In the genomic region with DNA sequence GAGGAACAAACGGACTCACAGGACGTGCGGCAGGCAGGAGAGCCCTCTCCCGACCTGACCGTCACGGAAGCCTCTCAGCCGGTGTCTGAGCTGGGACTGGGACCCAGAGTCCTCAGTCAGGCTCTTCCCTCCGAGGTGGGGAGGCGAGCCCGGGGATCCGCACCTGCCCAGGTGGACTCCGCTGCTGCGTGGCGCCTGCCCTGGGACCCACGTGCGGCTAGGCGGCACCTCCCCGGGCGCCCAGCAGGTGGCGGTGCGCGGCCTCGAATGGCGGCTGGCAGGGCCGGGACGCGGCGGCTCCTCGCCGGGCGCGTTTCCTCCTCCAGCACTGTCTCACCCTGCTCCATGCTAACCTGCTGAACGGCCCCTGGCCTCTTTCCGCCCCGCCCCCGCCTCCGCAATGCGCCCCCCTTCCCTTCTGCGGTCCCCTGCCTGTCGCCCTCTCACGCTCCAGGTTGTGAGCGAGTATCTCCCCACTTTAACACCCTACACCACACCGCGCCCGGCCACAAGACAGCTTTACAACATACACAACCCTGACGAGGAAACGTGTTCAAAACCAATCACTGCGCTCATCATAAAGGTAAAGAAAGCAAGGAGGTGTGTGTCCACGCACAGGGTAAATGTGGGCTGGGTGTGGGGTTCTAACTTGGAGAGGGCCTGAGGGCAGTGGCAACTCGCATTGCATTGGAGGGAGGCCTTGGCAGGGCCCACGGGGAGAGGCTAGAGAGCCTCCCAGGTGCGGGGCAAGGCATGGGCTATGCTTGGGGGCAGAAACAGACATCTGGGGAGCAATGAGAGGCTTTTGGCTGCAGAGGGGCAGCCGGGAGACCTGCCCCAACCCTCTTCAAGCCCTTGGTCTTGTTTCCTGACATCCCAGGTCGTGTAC, we compare ENCODE assay signal across 8 cellular contexts. TPM values are rescaled to one million over a fixed set of nuclear protein-coding genes. Genes with fewer than 3 reads are reported as not detected.
DNase-seq lines count a peak whose midpoint lies in the region; ATAC-seq, FAIRE-seq and TF ChIP-seq lines count a peak whose summit lies in the region.

No MANE protein-coding gene starts in this region.

- TF ChIP-seq CTCF in CD4-positive, alpha-beta T cell (IDR thresholded peaks at IDR 0.05): peak; percentile 84
- TF ChIP-seq CTCF in esophagus squamous epithelium (IDR thresholded peaks at IDR 0.05): peak; percentile 86 to 98 (median 96)

- H3K4me1 ChIP-seq in esophagus squamous epithelium: peaks cover 10 to 25% (median 11%) of the 10 kb centered on the region in 3 donors
- peaks cover 0 to 7% of the 10 kb centered on the region in 2 donors for H3K4me1 ChIP-seq in naive thymus-derived CD4-positive, alpha-beta T cell (ENCODE audit: control insufficient read depth in 2 of 2, insufficient read depth in 2 of 2, low read length in 2 of 2)

- no peak overlapping the region for H3K4me3 Mint-ChIP-seq in CD4-positive, alpha-beta T cell
- peak overlapping the region in 6 of 10 donors; percentile 30 to 66 (median 50) for H3K4me3 Mint-ChIP-seq in naive thymus-derived CD4-positive, alpha-beta T cell
- H3K4me3 Mint-ChIP-seq in stimulated activated naive B cell treated with anti-CD40 and anti-IgM and Interleukin-4, amounts not matched to agents 10 μg/mL and 1 μg/mL and 100 μg/mL, for 72 hours: peak overlapping the region in 1 of 2 donors; percentile 44

- WGBS in esophagus squamous epithelium, 2 donors: 15 to 50% methylated on average over 9 to 37 of the region's 54 CpGs

- no peak for TF ChIP-seq POLR2A in esophagus squamous epithelium (IDR thresholded peaks at IDR 0.05)

- no peaks in the 10 kb centered on the region for H3K36me3 Mint-ChIP-seq in CD4-positive, alpha-beta T cell (ENCODE audit: low read depth)
- no peaks in the 10 kb centered on the region for H3K36me3 Mint-ChIP-seq in naive thymus-derived CD4-positive, alpha-beta T cell
- no peaks in the 10 kb centered on the region for H3K36me3 Mint-ChIP-seq in stimulated activated naive B cell treated with anti-CD40 and anti-IgM and Interleukin-4, amounts not matched to agents 10 μg/mL and 1 μg/mL and 100 μg/mL, for 72 hours

- ATAC-seq in CD4-positive, alpha-beta T cell (ENCODE audit: poor library complexity): peak; percentile 97
- peak; percentile 62 for ATAC-seq in HG02759 (IDR thresholded peaks at IDR 0.05; ENCODE audit: unreplicated experiment)
- peak; percentile 95 for ATAC-seq in naive thymus-derived CD4-positive, alpha-beta T cell
- peak; percentile 94 to 97 for ATAC-seq in stimulated activated naive B cell treated with anti-CD40 and anti-IgM and Interleukin-4, amounts not matched to agents 10 μg/mL and 1 μg/mL and 100 μg/mL, for 72 hours (replicated peaks)

- POLR2A ChIA-PET in CD4-positive, alpha-beta T cell (lab: Charles Lee): no interaction called here
- POLR2A ChIA-PET in naive thymus-derived CD4-positive, alpha-beta T cell (lab: Charles Lee): interaction anchor here (0.5 kb wide), 1 partner anchor 168 kb away, joined by 3 read pairs; no protein-coding TSS in a partner anchor

- FAIRE-seq in RCC 7860 (lab: Jason Lieb, UNC): no peak

- peak overlapping the region in 2 of 4 donors; percentile 15 to 48 for H3K4me3 ChIP-seq in esophagus squamous epithelium
- H3K4me3 ChIP-seq in naive thymus-derived CD4-positive, alpha-beta T cell (ENCODE audit: low read length): no peak overlapping the region

- H3K27ac Mint-ChIP-seq in CD4-positive, alpha-beta T cell: no peak overlapping the region
- peak overlapping the region in 1 of 9 donors; percentile 33 for H3K27ac Mint-ChIP-seq in naive thymus-derived CD4-positive, alpha-beta T cell
- H3K27ac Mint-ChIP-seq in stimulated activated naive B cell treated with anti-CD40 and anti-IgM and Interleukin-4, amounts not matched to agents 10 μg/mL and 1 μg/mL and 100 μg/mL, for 72 hours: no peak overlapping the region

- no peaks in the 10 kb centered on the region for H3K4me1 Mint-ChIP-seq in CD4-positive, alpha-beta T cell (ENCODE audit: low read depth)
- peaks cover 0 to 12% (median 0%) of the 10 kb centered on the region in 7 donors for H3K4me1 Mint-ChIP-seq in naive thymus-derived CD4-positive, alpha-beta T cell
- peaks cover 12 to 16% of the 10 kb centered on the region in 2 donors for H3K4me1 Mint-ChIP-seq in stimulated activated naive B cell treated with anti-CD40 and anti-IgM and Interleukin-4, amounts not matched to agents 10 μg/mL and 1 μg/mL and 100 μg/mL, for 72 hours

- no peaks in the 10 kb centered on the region for H3K9me3 Mint-ChIP-seq in CD4-positive, alpha-beta T cell
- peaks cover 0 to 1% (median 0%) of the 10 kb centered on the region in 11 donors for H3K9me3 Mint-ChIP-seq in naive thymus-derived CD4-positive, alpha-beta T cell
- no peaks in the 10 kb centered on the region for H3K9me3 Mint-ChIP-seq in stimulated activated naive B cell treated with anti-CD40 and anti-IgM and Interleukin-4, amounts not matched to agents 10 μg/mL and 1 μg/mL and 100 μg/mL, for 72 hours

- CTCF ChIA-PET in CD4-positive, alpha-beta T cell (lab: Charles Lee): no interaction called here
- CTCF ChIA-PET in naive thymus-derived CD4-positive, alpha-beta T cell (lab: Charles Lee): interaction anchor here (0.5 to 1.1 kb wide), 2 partner anchors 13 to 268 kb away, joined by 5 to 12 read pairs; no protein-coding TSS in a partner anchor

- H3K36me3 ChIP-seq in esophagus squamous epithelium: no peaks in the 10 kb centered on the region
- H3K36me3 ChIP-seq in naive thymus-derived CD4-positive, alpha-beta T cell (ENCODE audit: control insufficient read depth in 2 of 3, insufficient read depth in 3 of 3, low read length in 3 of 3): no peaks in the 10 kb centered on the region

- intact Hi-C loops in CD4-positive, alpha-beta T cell (cut with DNase I, micrococcal nuclease): loop anchor here in 1 of 2 experiments (10.0 kb wide), 1 partner anchor 219 kb away; no protein-coding TSS in a partner anchor
- intact Hi-C loops in esophagus squamous epithelium (cut with DNase I): loop anchor here (10.0 kb wide), 1 partner anchor 219 kb away; no protein-coding TSS in a partner anchor
- intact Hi-C loops in naive thymus-derived CD4-positive, alpha-beta T cell (cut with micrococcal nuclease): loop anchor here in 1 of 2 donors (1.0 to 2.0 kb wide), 2 partner anchors 26 to 67 kb away; partner anchors contain the start of gene ATXN10

- no peaks in the 10 kb centered on the region for H3K9me3 ChIP-seq in CD4-positive, alpha-beta T cell (ENCODE audit: control insufficient read depth, low read length)
- no peaks in the 10 kb centered on the region for H3K9me3 ChIP-seq in esophagus squamous epithelium
- H3K9me3 ChIP-seq in naive thymus-derived CD4-positive, alpha-beta T cell (ENCODE audit: control insufficient read depth in 2 of 3, low read length in 3 of 3): no peaks in the 10 kb centered on the region

- peaks cover 12% of the 10 kb centered on the region for H3K27me3 ChIP-seq in CD4-positive, alpha-beta T cell (ENCODE audit: control insufficient read depth, insufficient read depth, low read length)
- peaks cover 0 to 35% (median 2%) of the 10 kb centered on the region in 4 donors for H3K27me3 ChIP-seq in esophagus squamous epithelium
- peaks cover 0 to 10% of the 10 kb centered on the region in 2 donors for H3K27me3 ChIP-seq in naive thymus-derived CD4-positive, alpha-beta T cell (ENCODE audit: control insufficient read depth in 2 of 2, insufficient read depth in 2 of 2, low read length in 2 of 2)

- no peak overlapping the region for H3K27ac ChIP-seq in CD4-positive, alpha-beta T cell (ENCODE audit: low read depth, low read length)
- no peak overlapping the region for H3K27ac ChIP-seq in esophagus squamous epithelium
- H3K27ac ChIP-seq in naive thymus-derived CD4-positive, alpha-beta T cell (ENCODE audit: low read depth, low read length): no peak overlapping the region

- H3K27me3 Mint-ChIP-seq in CD4-positive, alpha-beta T cell: peaks cover 66% of the 10 kb centered on the region
- H3K27me3 Mint-ChIP-seq in naive thymus-derived CD4-positive, alpha-beta T cell: peaks cover 33 to 69% (median 49%) of the 10 kb centered on the region in 5 donors
- peaks cover 68 to 79% of the 10 kb centered on the region in 2 donors for H3K27me3 Mint-ChIP-seq in stimulated activated naive B cell treated with anti-CD40 and anti-IgM and Interleukin-4, amounts not matched to agents 10 μg/mL and 1 μg/mL and 100 μg/mL, for 72 hours

- peak; percentile 51 to 82 (median 72) for DNase-seq in CD4-positive, alpha-beta T cell
- DNase-seq in OCI-M1 (lab: John Stamatoyannopoulos, UW): peak; percentile 73
- peak; percentile 81 for DNase-seq in activated T-cell treated with anti-CD3 and anti-CD28 coated beads for 48 hours (ENCODE audit: low read depth)
- no peak for DNase-seq in esophagus squamous epithelium (lab: John Stamatoyannopoulos, UW)
- DNase-seq in naive thymus-derived CD4-positive, alpha-beta T cell: peak; percentile 47 to 85 (median 73)
- DNase-seq in stimulated activated naive B cell treated with anti-CD40 and anti-IgM and Interleukin-4, amounts not matched to agents 10 μg/mL and 1 μg/mL and 100 μg/mL, for 72 hours: peak; percentile 66
- no peak for DNase-seq in RCC 7860 (ENCODE audit: low spot score)

RNA-seq across cellular contexts. Expression of gene ATXN10, which starts 25.9 kb away (rescaled TPM):
- total RNA-seq in CD4-positive, alpha-beta T cell: 10 to 100 TPM; 43.8 to 48.0 TPM
- total RNA-seq in esophagus squamous epithelium: 100 to 1,000 TPM in 1 of 4 donors, 10 to 100 TPM in 3; 79.0 to 152 (median 88.3) TPM
- 10 to 100 TPM; 64.2 to 85.7 (median 73.1) TPM for total RNA-seq in naive thymus-derived CD4-positive, alpha-beta T cell
- polyA plus RNA-seq in naive thymus-derived CD4-positive, alpha-beta T cell: 100 to 1,000 TPM; 102 to 105 TPM

Comparison
In these comparisons a context has a peak if more than half of its experiments do, and no peak if none do; other contexts are left out.
1. DNase-seq: peak in CD4-positive, alpha-beta T cell (10 of 10), OCI-M1 (single experiment), activated T-cell treated with anti-CD3 and anti-CD28 coated beads for 48 hours (single experiment), naive thymus-derived CD4-positive, alpha-beta T cell (9 of 9) and stimulated activated naive B cell treated with anti-CD40 and anti-IgM and Interleukin-4, amounts not matched to agents 10 μg/mL and 1 μg/mL and 100 μg/mL, for 72 hours (single experiment); none in esophagus squamous epithelium (single experiment) and RCC 7860 (single experiment).
2. Peak in every context shown above with its lines, with median percentiles within 50 percentile points of each other: ATAC-seq.